Comparison of ENCODE assay signal across 1 cellular context in the genomic region with DNA sequence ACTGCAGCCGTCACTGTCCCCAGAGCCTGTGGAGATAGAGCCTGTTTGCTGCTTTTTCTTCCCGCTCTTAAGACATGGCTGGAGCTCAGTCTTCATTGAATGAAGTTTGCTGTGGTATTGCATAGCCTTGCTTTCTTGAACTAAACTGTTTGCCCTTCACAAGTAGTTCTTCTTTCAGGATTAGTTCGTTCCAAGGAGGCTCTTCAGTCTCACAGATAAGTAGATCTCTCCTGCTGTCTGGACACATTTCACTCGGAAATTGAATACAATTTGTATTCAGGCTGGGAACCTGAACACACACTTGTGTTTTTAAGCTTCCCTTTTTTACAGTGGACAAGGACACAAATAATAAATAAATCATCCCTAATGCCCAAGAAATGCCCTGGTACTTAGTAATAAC.
TF ChIP-seq lines count a peak whose summit lies in the region.

No MANE protein-coding gene starts in this region.

TF ChIP-seq in HEK293, 187 proteins besides CTCF, POLR2A, EP300 and RAD21:
- TF ChIP-seq ZNF169 (tag by site-specific recombination; IDR thresholded peaks at IDR 0.05): no peak
- TF ChIP-seq ZNF146 (tag by site-specific recombination; IDR thresholded peaks at IDR 0.05): no peak
TF ChIP-seq in HEK293: peak in this region for 0.
